ENCODE assay signal across 20 cellular contexts in genomic region chr4:144705861-144706590, GRCh38.
A peak's percentile ranks its signal among the peaks of the same experiment; 100 is the strongest.
DNase-seq lines count a peak whose midpoint lies in the region; ATAC-seq, FAIRE-seq and TF ChIP-seq lines count a peak whose summit lies in the region.
"Had no signal": no experiment of that assay in that cellular context is flagged by ENCODE, and none has a peak within 500 bp of the region (broad histone marks: within the 10 kb centered on the region; RNA-seq: fewer than 3 reads in every experiment).

No MANE protein-coding gene starts in this region.

- no peaks in the 10 kb centered on the region for H3K9me3 Mint-ChIP-seq in nephron

- no peak for TF ChIP-seq CTCF in endothelial cell of umbilical vein (IDR thresholded peaks at IDR 0.05; ENCODE audit: extremely low read depth in 1 of 2, insufficient read depth in 1 of 2, low read depth in 1 of 2, low read length in 2 of 2)
- TF ChIP-seq CTCF in nephron (IDR thresholded peaks at IDR 0.05; ENCODE audit: unreplicated experiment in 3 of 3): no peak
- TF ChIP-seq CTCF in heart right ventricle (IDR thresholded peaks at IDR 0.05): no peak

- no peak overlapping the region for H2AFZ ChIP-seq in endothelial cell of umbilical vein (ENCODE audit: low read depth, low read length)

- H3K27ac ChIP-seq in endothelial cell of umbilical vein (ENCODE audit: insufficient read depth, low read depth, low read length) (no peak overlapping the region), heart right ventricle (no peak overlapping the region)
- H3K27ac ChIP-seq: RWPE1 had no signal

- CTCF ChIA-PET in endothelial cell of umbilical vein (lab: Charles Lee): no interaction called here

- H3K4me1 Mint-ChIP-seq in nephron: peaks cover 23% of the 10 kb centered on the region
- H3K4me1 Mint-ChIP-seq: CD4-positive, alpha-beta memory T cell had no signal

- H3K79me2 ChIP-seq in endothelial cell of umbilical vein (ENCODE audit: control insufficient read depth, insufficient read depth, low read length): peaks cover 53% of the 10 kb centered on the region

- DNase-seq in COR-L47 (lab: John Stamatoyannopoulos, UW): peak; percentile 26
- DNase-seq in RPMI7951 (ENCODE audit: low read depth): peak; percentile 24
- DNase-seq in endothelial cell of umbilical vein (ENCODE audit: low read depth, low spot score): no peak
- no peak for DNase-seq in stimulated activated CD4-positive, alpha-beta T cell treated with anti-CD3 and anti-CD28 coated beads, Interleukin-4, amount 100 ng/mL, for 24 hours
- DNase-seq in NCI-H748 (lab: John Stamatoyannopoulos, UW; ENCODE audit: unreplicated experiment): no peak
- no peak for DNase-seq in heart right ventricle
- DNase-seq: Calu3; CD4-positive, alpha-beta memory T cell; GF-D8; HCEC 1CT; NCI-H1105 treated with DMSO at 0.1 percent for 48 hours; NCI-H1694 treated with DMSO at 0.1 percent for 48 hours; NCI-H2107; NCI-H510A; NCI-H82; SIG-M5 had no signal

- H3K4me3 ChIP-seq in endothelial cell of umbilical vein (replicated peaks in 1 of 3; ENCODE audit: insufficient read depth in 1 of 3, low read depth in 1 of 3, low read length in 3 of 3): no peak overlapping the region
- no peak overlapping the region for H3K4me3 ChIP-seq in heart right ventricle
- H3K4me3 ChIP-seq: K562 had no signal

- no peak for FAIRE-seq in endothelial cell of umbilical vein (lab: Jason Lieb, UNC)
- FAIRE-seq: K562 had no signal

- no peaks in the 10 kb centered on the region for H3K9me1 ChIP-seq in endothelial cell of umbilical vein (replicated peaks; ENCODE audit: control insufficient read depth, extremely low read depth, insufficient read depth, low read length)

- no peaks in the 10 kb centered on the region for H4K20me1 ChIP-seq in endothelial cell of umbilical vein (replicated peaks; ENCODE audit: control insufficient read depth, extremely low read depth, insufficient read depth, low read length)

- no peak overlapping the region for H3K9ac ChIP-seq in endothelial cell of umbilical vein (replicated peaks; ENCODE audit: extremely low read depth, insufficient read depth, low read length)

- H3K4me3 Mint-ChIP-seq in nephron: no peak overlapping the region
- H3K4me3 Mint-ChIP-seq: CD4-positive, alpha-beta memory T cell had no signal

- TF ChIP-seq POLR2A in endothelial cell of umbilical vein (IDR thresholded peaks at IDR 0.05; ENCODE audit: low read depth, low read length): no peak

- H3K9me3 ChIP-seq in endothelial cell of umbilical vein (replicated peaks; ENCODE audit: control insufficient read depth, insufficient read depth, low read length): no peaks in the 10 kb centered on the region
- H3K9me3 ChIP-seq in heart right ventricle: no peaks in the 10 kb centered on the region

- peaks cover 7 to 50% of the 10 kb centered on the region in 2 experiments for H3K36me3 ChIP-seq in endothelial cell of umbilical vein (ENCODE audit: control insufficient read depth in 2 of 2, extremely low read depth in 1 of 2, insufficient read depth in 2 of 2, low read length in 2 of 2)
- H3K36me3 ChIP-seq in heart right ventricle: no peaks in the 10 kb centered on the region

- H3K27me3 ChIP-seq in endothelial cell of umbilical vein (ENCODE audit: control insufficient read depth in 2 of 2, insufficient read depth in 2 of 2, low read length in 2 of 2) (no peaks in the 10 kb centered on the region), heart right ventricle (no peaks in the 10 kb centered on the region)

- H3K4me2 ChIP-seq in endothelial cell of umbilical vein (ENCODE audit: insufficient read depth, low read length): no peak overlapping the region

- H3K27me3 Mint-ChIP-seq in nephron (ENCODE audit: low read depth): no peaks in the 10 kb centered on the region
- H3K27me3 Mint-ChIP-seq: CD4-positive, alpha-beta memory T cell had no signal

- 67 to 70% methylated on average over 5 of the region's 5 CpGs for WGBS in heart right ventricle, 2 donors

- ATAC-seq in GM18873 (IDR thresholded peaks at IDR 0.05; ENCODE audit: low FRiP score, unreplicated experiment) (no peak), heart right ventricle (no peak)
- ATAC-seq: K562 had no signal

- intact Hi-C loops in endothelial cell of umbilical vein (cut with micrococcal nuclease) (no loop called here), heart right ventricle (cut with DNase I) (no loop called here)

- POLR2A ChIA-PET in endothelial cell of umbilical vein (lab: Charles Lee): no interaction called here

- BruUV-seq in endothelial cell of umbilical vein (replicated peaks; lab: Mats Ljungman, UMichigan): no TSS peak

- H3K27ac Mint-ChIP-seq in nephron: peak overlapping the region in 2 of 3 experiments; percentile 9 to 48
- H3K27ac Mint-ChIP-seq: CD4-positive, alpha-beta memory T cell had no signal

- no peaks in the 10 kb centered on the region for H3K36me3 Mint-ChIP-seq in nephron (ENCODE audit: low read depth)
- H3K36me3 Mint-ChIP-seq: CD4-positive, alpha-beta memory T cell had no signal

- H3K4me1 ChIP-seq in endothelial cell of umbilical vein (ENCODE audit: control insufficient read depth, extremely low read depth, insufficient read depth, low read length) (peaks cover 92% of the 10 kb centered on the region), heart right ventricle (peaks cover 0 to 22% (median 0%) of the 10 kb centered on the region in 9 donors)

- dilution Hi-C loops in endothelial cell of umbilical vein (cut with MboI; ENCODE audit: extremely low pct_ligation_motif_present, low sequenced_read_pairs): no loop called here

TF ChIP-seq in endothelial cell of umbilical vein, 7 proteins besides CTCF, POLR2A, EP300 and RAD21:
- no peak for TF ChIP-seq FOS (IDR thresholded peaks at IDR 0.05; ENCODE audit: borderline replicate concordance, insufficient read depth, low read length)
- TF ChIP-seq EZH2 (IDR thresholded peaks at IDR 0.05; ENCODE audit: borderline replicate concordance, low read depth, low read length, severe bottlenecking): no peak
- TF ChIP-seq POLR2AphosphoS5 (IDR thresholded peaks at IDR 0.05; ENCODE audit: insufficient read depth, low read depth, low read length): peak; percentile 8
- TF ChIP-seq JUN (IDR thresholded peaks at IDR 0.05; ENCODE audit: borderline replicate concordance, insufficient read depth, insufficient read length, low read depth): no peak
- TF ChIP-seq GATA2 (IDR thresholded peaks at IDR 0.05; ENCODE audit: insufficient read depth, insufficient read length, low read depth, low read length): no peak

Comparison
In these comparisons a context has a peak if more than half of its experiments do, and no peak if none do; other contexts are left out.
1. DNase-seq: peak in COR-L47 (single experiment) and RPMI7951 (single experiment); none in endothelial cell of umbilical vein (single experiment), stimulated activated CD4-positive, alpha-beta T cell treated with anti-CD3 and anti-CD28 coated beads, Interleukin-4, amount 100 ng/mL, for 24 hours (single experiment), NCI-H748 (single experiment) and heart right ventricle (0 of 2).